ENCODE assay signal across 11 cellular contexts in the genomic region with DNA sequence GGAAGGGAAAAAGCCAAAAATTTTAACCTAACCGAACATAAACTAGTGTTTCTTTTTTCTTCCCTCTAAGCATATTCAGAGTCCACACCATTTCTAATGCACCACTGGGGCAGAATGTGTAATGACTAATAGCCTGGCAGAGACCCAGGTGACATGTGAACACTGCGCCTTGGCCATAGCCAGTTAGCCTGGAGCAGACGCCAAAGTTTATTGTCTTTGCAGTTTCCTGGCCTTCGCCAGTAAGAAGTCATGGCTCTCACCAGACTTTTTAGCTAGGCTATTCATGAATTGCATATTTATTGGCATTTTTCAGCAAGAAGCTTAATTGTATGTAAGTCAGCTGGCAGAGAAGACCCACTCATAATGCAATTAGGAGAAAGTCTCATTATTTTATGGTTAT.
A peak's percentile ranks its signal among the peaks of the same experiment; 100 is the strongest.
DNase-seq lines count a peak whose midpoint lies in the region; ATAC-seq and TF ChIP-seq lines count a peak whose summit lies in the region.
"Had no signal": no experiment of that assay in that cellular context is flagged by ENCODE, and none has a peak within 500 bp of the region (broad histone marks: within the 10 kb centered on the region; RNA-seq: fewer than 3 reads in every experiment).

No MANE protein-coding gene starts in this region.

- H2AK5ac ChIP-seq in mesendoderm (ENCODE audit: low read length) = no peak overlapping the region

- H4K8ac ChIP-seq in mesendoderm (ENCODE audit: low read depth, low read length) = no peak overlapping the region

- H2BK120ac ChIP-seq in mesendoderm (ENCODE audit: low read depth, low read length) = no peak overlapping the region

- H3K79me1 ChIP-seq in mesendoderm (ENCODE audit: low read length) = no peaks in the 10 kb centered on the region

- no peak overlapping the region for H3K23ac ChIP-seq in mesendoderm (ENCODE audit: low read length)

- H3K4me3 ChIP-seq in ACC112 (ENCODE audit: low read depth, low read length) = no peak overlapping the region; the same call in 1 of the 2 replicates
- peak overlapping the region in 1 of 59 donors; percentile 28 for H3K4me3 ChIP-seq in dorsolateral prefrontal cortex
- no peak overlapping the region for H3K4me3 ChIP-seq in mesendoderm (ENCODE audit: low read length)
- H3K4me3 ChIP-seq: BLaER1 had no signal

- H3K79me2 ChIP-seq in ACC112 (ENCODE audit: control insufficient read depth, insufficient read depth, low read length, unreplicated experiment) = no peaks in the 10 kb centered on the region
- no peaks in the 10 kb centered on the region for H3K79me2 ChIP-seq in mesendoderm (ENCODE audit: control insufficient read depth, insufficient read depth, low read length)

- intact Hi-C loops in dorsolateral prefrontal cortex (cut with DNase I) = no loop called here

- TF ChIP-seq CTCF in dorsolateral prefrontal cortex (IDR thresholded peaks at IDR 0.05 in 54 of 56, conservative IDR thresholded peaks at IDR 0.05 in 2 of 56; ENCODE audit: low read depth in 1 of 56, partially characterized antibody in 56 of 56) = peak in 1 of 56 donors; percentile 24

- H3K56ac ChIP-seq in mesendoderm (ENCODE audit: low read length) = no peak overlapping the region

- no peak for TF ChIP-seq POLR2A in GM18505 (IDR thresholded peaks at IDR 0.05; ENCODE audit: borderline replicate concordance, extremely low read depth, insufficient read depth, insufficient read length)

- H2BK15ac ChIP-seq in mesendoderm (replicated peaks; ENCODE audit: low read depth) = no peak overlapping the region

- H3K4ac ChIP-seq in mesendoderm (ENCODE audit: low read depth, low read length) = no peak overlapping the region

- WGBS in mesendoderm (ENCODE audit: extremely low coverage, insufficient coverage, low lambda C conversion rate) = no CpG with 5 or more reads among the region's 4 CpGs

- peak overlapping the region; percentile 80 for H3K18ac ChIP-seq in mesendoderm (ENCODE audit: low read length)

- H2AFZ ChIP-seq in ACC112 (ENCODE audit: low read length, unreplicated experiment) = peak overlapping the region; percentile 77

- no peak overlapping the region for H4K5ac ChIP-seq in mesendoderm (ENCODE audit: low read length)

- peak; percentile 81 for DNase-seq in M059J (ENCODE audit: low read depth)
- peak in 9 of 10 donors; percentile 4 to 74 (median 56) for DNase-seq in dorsolateral prefrontal cortex
- DNase-seq in mesendoderm = no peak
- DNase-seq in SW480 (ENCODE audit: low spot score) = no peak
- DNase-seq: activated naive CD4-positive, alpha-beta T cell treated with Interleukin-2 at 50 U/mL for 16 hours; SHP77 treated with DMSO at 0.1 percent for 48 hours had no signal

- ATAC-seq in HG02973 (IDR thresholded peaks at IDR 0.05; ENCODE audit: unreplicated experiment) (no peak), HG02852 (IDR thresholded peaks at IDR 0.05; ENCODE audit: unreplicated experiment) (no peak), GM18505 (IDR thresholded peaks at IDR 0.05; ENCODE audit: unreplicated experiment) (no peak)

- H3K4me1 ChIP-seq in ACC112 (ENCODE audit: control insufficient read depth, insufficient read depth, low read length, unreplicated experiment) (peaks cover 30% of the 10 kb centered on the region), mesendoderm (ENCODE audit: control insufficient read depth, low read depth, low read length) (peaks cover 4% of the 10 kb centered on the region)
- H3K4me1 ChIP-seq: BLaER1 had no signal

- no peak overlapping the region for H3K9ac ChIP-seq in mesendoderm (ENCODE audit: low read length)
- H3K9ac ChIP-seq: BLaER1 had no signal

- H2BK5ac ChIP-seq in mesendoderm (ENCODE audit: low read length) = no peak overlapping the region

- H3K36me3 ChIP-seq in ACC112 (ENCODE audit: insufficient read depth, low read length) = no peaks in the 10 kb centered on the region
- no peaks in the 10 kb centered on the region for H3K36me3 ChIP-seq in mesendoderm (ENCODE audit: control insufficient read depth, insufficient read depth, low read length)
- H3K36me3 ChIP-seq: BLaER1 had no signal

- H3K27ac ChIP-seq in ACC112 (ENCODE audit: low read depth, low read length) (no peak overlapping the region), dorsolateral prefrontal cortex (peak overlapping the region in 8 of 59 donors; percentile 7 to 52 (median 12)), mesendoderm (ENCODE audit: low read depth, low read length) (no peak overlapping the region)
- H3K27ac ChIP-seq: BLaER1 had no signal

- H3K4me2 ChIP-seq in mesendoderm (ENCODE audit: low read length) = no peak overlapping the region
- H3K4me2 ChIP-seq: BLaER1 had no signal

- H3K27me3 ChIP-seq in ACC112 (ENCODE audit: insufficient read depth, low read length) (no peaks in the 10 kb centered on the region), dorsolateral prefrontal cortex (no peaks in the 10 kb centered on the region), mesendoderm (ENCODE audit: insufficient read depth, low read length, poor library complexity) (no peaks in the 10 kb centered on the region)
- H3K27me3 ChIP-seq: BLaER1 had no signal

Comparison
In these comparisons a context has a peak if more than half of its experiments do, and no peak if none do; other contexts are left out.
1. DNase-seq: peak in M059J (single experiment) and dorsolateral prefrontal cortex (9 of 10); none in mesendoderm (single experiment) and SW480 (single experiment).